In the genomic region with DNA sequence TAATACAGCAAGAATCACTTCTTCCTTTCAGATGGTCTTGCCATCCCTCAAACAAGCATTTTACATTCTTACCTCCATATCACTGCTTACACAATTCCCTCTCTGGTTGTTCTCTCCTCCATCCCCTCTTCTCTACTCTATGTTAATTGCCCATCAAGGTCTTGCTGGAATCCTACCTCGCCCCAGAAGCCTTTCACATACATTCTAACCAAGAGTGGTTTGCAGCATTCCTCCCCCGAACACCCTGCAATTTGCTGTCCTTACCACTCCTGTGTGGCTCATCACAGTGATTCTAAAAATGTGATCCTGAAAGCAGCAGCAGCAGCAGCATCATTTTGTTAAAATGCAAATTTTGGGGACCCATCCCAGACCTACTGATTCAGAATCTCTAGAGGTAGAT, we compare ENCODE assay signal across 1 cellular context.
TF ChIP-seq lines count a peak whose summit lies in the region.

No MANE protein-coding gene starts in this region.

TF ChIP-seq in K562, 482 proteins besides CTCF, POLR2A, EP300 and RAD21:
- TF ChIP-seq, protein P1, sequence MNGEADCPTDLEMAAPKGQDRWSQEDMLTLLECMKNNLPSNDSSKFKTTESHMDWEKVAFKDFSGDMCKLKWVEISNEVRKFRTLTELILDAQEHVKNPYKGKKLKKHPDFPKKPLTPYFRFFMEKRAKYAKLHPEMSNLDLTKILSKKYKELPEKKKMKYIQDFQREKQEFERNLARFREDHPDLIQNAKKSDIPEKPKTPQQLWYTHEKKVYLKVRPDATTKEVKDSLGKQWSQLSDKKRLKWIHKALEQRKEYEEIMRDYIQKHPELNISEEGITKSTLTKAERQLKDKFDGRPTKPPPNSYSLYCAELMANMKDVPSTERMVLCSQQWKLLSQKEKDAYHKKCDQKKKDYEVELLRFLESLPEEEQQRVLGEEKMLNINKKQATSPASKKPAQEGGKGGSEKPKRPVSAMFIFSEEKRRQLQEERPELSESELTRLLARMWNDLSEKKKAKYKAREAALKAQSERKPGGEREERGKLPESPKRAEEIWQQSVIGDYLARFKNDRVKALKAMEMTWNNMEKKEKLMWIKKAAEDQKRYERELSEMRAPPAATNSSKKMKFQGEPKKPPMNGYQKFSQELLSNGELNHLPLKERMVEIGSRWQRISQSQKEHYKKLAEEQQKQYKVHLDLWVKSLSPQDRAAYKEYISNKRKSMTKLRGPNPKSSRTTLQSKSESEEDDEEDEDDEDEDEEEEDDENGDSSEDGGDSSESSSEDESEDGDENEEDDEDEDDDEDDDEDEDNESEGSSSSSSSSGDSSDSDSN (IDR thresholded peaks at IDR 0.05; ENCODE audit: borderline replicate concordance in 1 of 2, low read depth in 2 of 2, low read length in 2 of 2), result peak in 1 of 2 experiments; percentile 44; a peak in 1 of 4 replicates
- TF ChIP-seq, protein P2, sequence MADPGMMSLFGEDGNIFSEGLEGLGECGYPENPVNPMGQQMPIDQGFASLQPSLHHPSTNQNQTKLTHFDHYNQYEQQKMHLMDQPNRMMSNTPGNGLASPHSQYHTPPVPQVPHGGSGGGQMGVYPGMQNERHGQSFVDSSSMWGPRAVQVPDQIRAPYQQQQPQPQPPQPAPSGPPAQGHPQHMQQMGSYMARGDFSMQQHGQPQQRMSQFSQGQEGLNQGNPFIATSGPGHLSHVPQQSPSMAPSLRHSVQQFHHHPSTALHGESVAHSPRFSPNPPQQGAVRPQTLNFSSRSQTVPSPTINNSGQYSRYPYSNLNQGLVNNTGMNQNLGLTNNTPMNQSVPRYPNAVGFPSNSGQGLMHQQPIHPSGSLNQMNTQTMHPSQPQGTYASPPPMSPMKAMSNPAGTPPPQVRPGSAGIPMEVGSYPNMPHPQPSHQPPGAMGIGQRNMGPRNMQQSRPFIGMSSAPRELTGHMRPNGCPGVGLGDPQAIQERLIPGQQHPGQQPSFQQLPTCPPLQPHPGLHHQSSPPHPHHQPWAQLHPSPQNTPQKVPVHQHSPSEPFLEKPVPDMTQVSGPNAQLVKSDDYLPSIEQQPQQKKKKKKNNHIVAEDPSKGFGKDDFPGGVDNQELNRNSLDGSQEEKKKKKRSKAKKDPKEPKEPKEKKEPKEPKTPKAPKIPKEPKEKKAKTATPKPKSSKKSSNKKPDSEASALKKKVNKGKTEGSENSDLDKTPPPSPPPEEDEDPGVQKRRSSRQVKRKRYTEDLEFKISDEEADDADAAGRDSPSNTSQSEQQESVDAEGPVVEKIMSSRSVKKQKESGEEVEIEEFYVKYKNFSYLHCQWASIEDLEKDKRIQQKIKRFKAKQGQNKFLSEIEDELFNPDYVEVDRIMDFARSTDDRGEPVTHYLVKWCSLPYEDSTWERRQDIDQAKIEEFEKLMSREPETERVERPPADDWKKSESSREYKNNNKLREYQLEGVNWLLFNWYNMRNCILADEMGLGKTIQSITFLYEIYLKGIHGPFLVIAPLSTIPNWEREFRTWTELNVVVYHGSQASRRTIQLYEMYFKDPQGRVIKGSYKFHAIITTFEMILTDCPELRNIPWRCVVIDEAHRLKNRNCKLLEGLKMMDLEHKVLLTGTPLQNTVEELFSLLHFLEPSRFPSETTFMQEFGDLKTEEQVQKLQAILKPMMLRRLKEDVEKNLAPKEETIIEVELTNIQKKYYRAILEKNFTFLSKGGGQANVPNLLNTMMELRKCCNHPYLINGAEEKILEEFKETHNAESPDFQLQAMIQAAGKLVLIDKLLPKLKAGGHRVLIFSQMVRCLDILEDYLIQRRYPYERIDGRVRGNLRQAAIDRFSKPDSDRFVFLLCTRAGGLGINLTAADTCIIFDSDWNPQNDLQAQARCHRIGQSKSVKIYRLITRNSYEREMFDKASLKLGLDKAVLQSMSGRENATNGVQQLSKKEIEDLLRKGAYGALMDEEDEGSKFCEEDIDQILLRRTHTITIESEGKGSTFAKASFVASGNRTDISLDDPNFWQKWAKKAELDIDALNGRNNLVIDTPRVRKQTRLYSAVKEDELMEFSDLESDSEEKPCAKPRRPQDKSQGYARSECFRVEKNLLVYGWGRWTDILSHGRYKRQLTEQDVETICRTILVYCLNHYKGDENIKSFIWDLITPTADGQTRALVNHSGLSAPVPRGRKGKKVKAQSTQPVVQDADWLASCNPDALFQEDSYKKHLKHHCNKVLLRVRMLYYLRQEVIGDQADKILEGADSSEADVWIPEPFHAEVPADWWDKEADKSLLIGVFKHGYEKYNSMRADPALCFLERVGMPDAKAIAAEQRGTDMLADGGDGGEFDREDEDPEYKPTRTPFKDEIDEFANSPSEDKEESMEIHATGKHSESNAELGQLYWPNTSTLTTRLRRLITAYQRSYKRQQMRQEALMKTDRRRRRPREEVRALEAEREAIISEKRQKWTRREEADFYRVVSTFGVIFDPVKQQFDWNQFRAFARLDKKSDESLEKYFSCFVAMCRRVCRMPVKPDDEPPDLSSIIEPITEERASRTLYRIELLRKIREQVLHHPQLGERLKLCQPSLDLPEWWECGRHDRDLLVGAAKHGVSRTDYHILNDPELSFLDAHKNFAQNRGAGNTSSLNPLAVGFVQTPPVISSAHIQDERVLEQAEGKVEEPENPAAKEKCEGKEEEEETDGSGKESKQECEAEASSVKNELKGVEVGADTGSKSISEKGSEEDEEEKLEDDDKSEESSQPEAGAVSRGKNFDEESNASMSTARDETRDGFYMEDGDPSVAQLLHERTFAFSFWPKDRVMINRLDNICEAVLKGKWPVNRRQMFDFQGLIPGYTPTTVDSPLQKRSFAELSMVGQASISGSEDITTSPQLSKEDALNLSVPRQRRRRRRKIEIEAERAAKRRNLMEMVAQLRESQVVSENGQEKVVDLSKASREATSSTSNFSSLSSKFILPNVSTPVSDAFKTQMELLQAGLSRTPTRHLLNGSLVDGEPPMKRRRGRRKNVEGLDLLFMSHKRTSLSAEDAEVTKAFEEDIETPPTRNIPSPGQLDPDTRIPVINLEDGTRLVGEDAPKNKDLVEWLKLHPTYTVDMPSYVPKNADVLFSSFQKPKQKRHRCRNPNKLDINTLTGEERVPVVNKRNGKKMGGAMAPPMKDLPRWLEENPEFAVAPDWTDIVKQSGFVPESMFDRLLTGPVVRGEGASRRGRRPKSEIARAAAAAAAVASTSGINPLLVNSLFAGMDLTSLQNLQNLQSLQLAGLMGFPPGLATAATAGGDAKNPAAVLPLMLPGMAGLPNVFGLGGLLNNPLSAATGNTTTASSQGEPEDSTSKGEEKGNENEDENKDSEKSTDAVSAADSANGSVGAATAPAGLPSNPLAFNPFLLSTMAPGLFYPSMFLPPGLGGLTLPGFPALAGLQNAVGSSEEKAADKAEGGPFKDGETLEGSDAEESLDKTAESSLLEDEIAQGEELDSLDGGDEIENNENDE (IDR thresholded peaks at IDR 0.05; ENCODE audit: low read depth, low read length), result no peak
